Comparison of ENCODE assay signal across 1 cellular context in the genomic region with DNA sequence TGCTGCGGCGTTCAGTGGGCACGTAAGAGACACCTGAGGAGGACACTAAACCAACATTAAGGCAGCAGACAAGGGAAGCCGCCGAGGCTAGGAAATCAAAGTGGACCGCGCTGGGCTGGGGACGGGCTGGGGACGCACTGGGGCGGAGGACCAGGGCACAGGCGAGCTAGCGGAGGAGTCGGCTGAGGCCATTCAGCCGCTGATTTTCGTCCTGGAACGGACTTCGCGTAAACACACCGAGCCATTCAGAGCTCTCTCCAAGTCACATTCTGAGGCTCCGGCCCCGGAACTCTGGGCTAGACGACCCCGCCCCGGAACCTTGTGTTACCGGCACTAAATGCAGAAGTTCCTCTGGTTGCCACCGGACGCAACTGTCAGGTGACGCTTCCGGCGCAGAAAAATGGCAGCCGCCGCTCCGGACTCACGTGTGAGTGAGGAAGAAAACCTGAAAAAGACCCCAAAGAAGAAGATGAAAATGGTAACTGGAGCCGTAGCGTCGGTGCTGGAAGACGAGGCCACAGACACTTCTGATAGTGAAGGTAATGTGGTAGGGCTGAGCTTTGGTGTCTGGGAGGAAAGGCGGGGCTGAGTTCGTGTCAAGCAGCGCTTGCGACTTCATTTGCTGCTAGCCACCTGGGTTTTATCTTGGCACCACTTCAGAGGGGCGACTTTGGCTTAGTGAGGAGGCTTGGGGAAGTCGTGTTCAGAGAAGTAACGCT.
TF ChIP-seq lines count a peak whose summit lies in the region.

A gene with protein sequence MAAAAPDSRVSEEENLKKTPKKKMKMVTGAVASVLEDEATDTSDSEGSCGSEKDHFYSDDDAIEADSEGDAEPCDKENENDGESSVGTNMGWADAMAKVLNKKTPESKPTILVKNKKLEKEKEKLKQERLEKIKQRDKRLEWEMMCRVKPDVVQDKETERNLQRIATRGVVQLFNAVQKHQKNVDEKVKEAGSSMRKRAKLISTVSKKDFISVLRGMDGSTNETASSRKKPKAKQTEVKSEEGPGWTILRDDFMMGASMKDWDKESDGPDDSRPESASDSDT (plus strand): TSS at position 377 of the 719 bp plus-strand sequence. CDS start 24 bp downstream, at position 401.

TF ChIP-seq in HepG2, 621 proteins besides CTCF, POLR2A, EP300 and RAD21 (continued from another document and continues in another):
- TF ChIP-seq, protein P1, sequence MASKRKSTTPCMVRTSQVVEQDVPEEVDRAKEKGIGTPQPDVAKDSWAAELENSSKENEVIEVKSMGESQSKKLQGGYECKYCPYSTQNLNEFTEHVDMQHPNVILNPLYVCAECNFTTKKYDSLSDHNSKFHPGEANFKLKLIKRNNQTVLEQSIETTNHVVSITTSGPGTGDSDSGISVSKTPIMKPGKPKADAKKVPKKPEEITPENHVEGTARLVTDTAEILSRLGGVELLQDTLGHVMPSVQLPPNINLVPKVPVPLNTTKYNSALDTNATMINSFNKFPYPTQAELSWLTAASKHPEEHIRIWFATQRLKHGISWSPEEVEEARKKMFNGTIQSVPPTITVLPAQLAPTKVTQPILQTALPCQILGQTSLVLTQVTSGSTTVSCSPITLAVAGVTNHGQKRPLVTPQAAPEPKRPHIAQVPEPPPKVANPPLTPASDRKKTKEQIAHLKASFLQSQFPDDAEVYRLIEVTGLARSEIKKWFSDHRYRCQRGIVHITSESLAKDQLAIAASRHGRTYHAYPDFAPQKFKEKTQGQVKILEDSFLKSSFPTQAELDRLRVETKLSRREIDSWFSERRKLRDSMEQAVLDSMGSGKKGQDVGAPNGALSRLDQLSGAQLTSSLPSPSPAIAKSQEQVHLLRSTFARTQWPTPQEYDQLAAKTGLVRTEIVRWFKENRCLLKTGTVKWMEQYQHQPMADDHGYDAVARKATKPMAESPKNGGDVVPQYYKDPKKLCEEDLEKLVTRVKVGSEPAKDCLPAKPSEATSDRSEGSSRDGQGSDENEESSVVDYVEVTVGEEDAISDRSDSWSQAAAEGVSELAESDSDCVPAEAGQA (IDR thresholded peaks at IDR 0.05; ENCODE audit: low read depth): peak; percentile 94
- TF ChIP-seq, protein P1 (CRISPR knock-in tag; IDR thresholded peaks at IDR 0.05; ENCODE audit: borderline replicate concordance): no peak
- TF ChIP-seq EED (CRISPR knock-in tag; IDR thresholded peaks at IDR 0.05) (peak; percentile 58; the same call in 1 of the 2 replicates), PRMT3 (CRISPR knock-in tag; IDR thresholded peaks at IDR 0.05; ENCODE audit: borderline replicate concordance, low read depth) (no peak), GZF1 (CRISPR knock-in tag; IDR thresholded peaks at IDR 0.05) (no peak), RARA (CRISPR knock-in tag; IDR thresholded peaks at IDR 0.05) (0 out of 2 replicates have a peak, but pooled peaks have one; percentile 6), ZNF615 (CRISPR knock-in tag; IDR thresholded peaks at IDR 0.05; ENCODE audit: borderline replicate concordance) (peak; percentile 68; the same call in 1 of the 2 replicates), GLI4 (CRISPR knock-in tag; IDR thresholded peaks at IDR 0.05; ENCODE audit: borderline replicate concordance) (peak; percentile 85; the same call in 1 of the 2 replicates), ZNF484 (CRISPR knock-in tag; IDR thresholded peaks at IDR 0.05; ENCODE audit: borderline replicate concordance, low read depth) (no peak), PHF5A (CRISPR knock-in tag; IDR thresholded peaks at IDR 0.05; ENCODE audit: low read depth, unreplicated experiment) (no peak), NKX3-1 (CRISPR knock-in tag; IDR thresholded peaks at IDR 0.05) (0 out of 2 replicates have a peak, but pooled peaks have one; percentile 39), NAIF1 (CRISPR knock-in tag; IDR thresholded peaks at IDR 0.05; ENCODE audit: borderline replicate concordance) (peak; percentile 96), REL (CRISPR knock-in tag; conservative IDR thresholded peaks at IDR 0.05) (peak; percentile 75; the same call in 1 of the 2 replicates), RFXANK (CRISPR knock-in tag; IDR thresholded peaks at IDR 0.05) (no peak), IRF2 (CRISPR knock-in tag; IDR thresholded peaks at IDR 0.05) (peak; percentile 89), ZFYVE20 (CRISPR knock-in tag; IDR thresholded peaks at IDR 0.05; ENCODE audit: borderline replicate concordance, low read depth) (0 out of 2 replicates have a peak, but pooled peaks have one; percentile 53), ZNF20 (CRISPR knock-in tag; IDR thresholded peaks at IDR 0.05) (no peak), MXD4 (CRISPR knock-in tag; IDR thresholded peaks at IDR 0.05) (peak; percentile 97), ZNF44 (CRISPR knock-in tag; IDR thresholded peaks at IDR 0.05) (peak; percentile 65; the same call in 1 of the 2 replicates), THAP11 (CRISPR knock-in tag; IDR thresholded peaks at IDR 0.05) (peak; percentile 92), MYNN (CRISPR knock-in tag; IDR thresholded peaks at IDR 0.05; ENCODE audit: low read depth) (peak; percentile 88)
- TF ChIP-seq, protein P2, sequence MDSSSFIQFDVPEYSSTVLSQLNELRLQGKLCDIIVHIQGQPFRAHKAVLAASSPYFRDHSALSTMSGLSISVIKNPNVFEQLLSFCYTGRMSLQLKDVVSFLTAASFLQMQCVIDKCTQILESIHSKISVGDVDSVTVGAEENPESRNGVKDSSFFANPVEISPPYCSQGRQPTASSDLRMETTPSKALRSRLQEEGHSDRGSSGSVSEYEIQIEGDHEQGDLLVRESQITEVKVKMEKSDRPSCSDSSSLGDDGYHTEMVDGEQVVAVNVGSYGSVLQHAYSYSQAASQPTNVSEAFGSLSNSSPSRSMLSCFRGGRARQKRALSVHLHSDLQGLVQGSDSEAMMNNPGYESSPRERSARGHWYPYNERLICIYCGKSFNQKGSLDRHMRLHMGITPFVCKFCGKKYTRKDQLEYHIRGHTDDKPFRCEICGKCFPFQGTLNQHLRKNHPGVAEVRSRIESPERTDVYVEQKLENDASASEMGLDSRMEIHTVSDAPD (CRISPR knock-in tag; IDR thresholded peaks at IDR 0.05): peak; percentile 38; the same call in 1 of the 2 replicates
- TF ChIP-seq, protein P3, sequence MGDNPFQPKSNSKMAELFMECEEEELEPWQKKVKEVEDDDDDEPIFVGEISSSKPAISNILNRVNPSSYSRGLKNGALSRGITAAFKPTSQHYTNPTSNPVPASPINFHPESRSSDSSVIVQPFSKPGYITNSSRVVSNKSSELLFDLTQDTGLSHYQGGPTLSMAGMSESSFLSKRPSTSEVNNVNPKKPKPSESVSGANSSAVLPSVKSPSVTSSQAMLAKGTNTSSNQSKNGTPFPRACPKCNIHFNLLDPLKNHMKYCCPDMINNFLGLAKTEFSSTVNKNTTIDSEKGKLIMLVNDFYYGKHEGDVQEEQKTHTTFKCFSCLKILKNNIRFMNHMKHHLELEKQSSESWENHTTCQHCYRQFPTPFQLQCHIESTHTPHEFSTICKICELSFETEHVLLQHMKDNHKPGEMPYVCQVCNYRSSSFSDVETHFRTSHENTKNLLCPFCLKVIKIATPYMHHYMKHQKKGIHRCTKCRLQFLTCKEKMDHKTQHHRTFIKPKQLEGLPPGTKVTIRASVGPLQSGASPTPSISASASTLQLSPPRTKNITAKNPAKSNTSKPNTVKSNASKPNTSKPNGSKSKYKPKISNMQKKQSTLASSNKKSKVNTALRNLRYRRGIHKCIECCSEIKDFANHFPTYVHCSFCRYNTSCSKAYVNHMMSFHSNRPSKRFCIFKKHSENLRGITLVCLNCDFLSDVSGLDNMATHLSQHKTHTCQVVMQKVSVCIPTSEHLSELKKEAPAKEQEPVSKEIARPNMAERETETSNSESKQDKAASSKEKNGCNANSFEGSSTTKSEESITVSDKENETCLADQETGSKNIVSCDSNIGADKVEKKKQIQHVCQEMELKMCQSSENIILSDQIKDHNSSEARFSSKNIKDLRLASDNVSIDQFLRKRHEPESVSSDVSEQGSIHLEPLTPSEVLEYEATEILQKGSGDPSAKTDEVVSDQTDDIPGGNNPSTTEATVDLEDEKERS (CRISPR knock-in tag; IDR thresholded peaks at IDR 0.05): peak; percentile 43; the same call in 1 of the 2 replicates
- TF ChIP-seq, protein P4, sequence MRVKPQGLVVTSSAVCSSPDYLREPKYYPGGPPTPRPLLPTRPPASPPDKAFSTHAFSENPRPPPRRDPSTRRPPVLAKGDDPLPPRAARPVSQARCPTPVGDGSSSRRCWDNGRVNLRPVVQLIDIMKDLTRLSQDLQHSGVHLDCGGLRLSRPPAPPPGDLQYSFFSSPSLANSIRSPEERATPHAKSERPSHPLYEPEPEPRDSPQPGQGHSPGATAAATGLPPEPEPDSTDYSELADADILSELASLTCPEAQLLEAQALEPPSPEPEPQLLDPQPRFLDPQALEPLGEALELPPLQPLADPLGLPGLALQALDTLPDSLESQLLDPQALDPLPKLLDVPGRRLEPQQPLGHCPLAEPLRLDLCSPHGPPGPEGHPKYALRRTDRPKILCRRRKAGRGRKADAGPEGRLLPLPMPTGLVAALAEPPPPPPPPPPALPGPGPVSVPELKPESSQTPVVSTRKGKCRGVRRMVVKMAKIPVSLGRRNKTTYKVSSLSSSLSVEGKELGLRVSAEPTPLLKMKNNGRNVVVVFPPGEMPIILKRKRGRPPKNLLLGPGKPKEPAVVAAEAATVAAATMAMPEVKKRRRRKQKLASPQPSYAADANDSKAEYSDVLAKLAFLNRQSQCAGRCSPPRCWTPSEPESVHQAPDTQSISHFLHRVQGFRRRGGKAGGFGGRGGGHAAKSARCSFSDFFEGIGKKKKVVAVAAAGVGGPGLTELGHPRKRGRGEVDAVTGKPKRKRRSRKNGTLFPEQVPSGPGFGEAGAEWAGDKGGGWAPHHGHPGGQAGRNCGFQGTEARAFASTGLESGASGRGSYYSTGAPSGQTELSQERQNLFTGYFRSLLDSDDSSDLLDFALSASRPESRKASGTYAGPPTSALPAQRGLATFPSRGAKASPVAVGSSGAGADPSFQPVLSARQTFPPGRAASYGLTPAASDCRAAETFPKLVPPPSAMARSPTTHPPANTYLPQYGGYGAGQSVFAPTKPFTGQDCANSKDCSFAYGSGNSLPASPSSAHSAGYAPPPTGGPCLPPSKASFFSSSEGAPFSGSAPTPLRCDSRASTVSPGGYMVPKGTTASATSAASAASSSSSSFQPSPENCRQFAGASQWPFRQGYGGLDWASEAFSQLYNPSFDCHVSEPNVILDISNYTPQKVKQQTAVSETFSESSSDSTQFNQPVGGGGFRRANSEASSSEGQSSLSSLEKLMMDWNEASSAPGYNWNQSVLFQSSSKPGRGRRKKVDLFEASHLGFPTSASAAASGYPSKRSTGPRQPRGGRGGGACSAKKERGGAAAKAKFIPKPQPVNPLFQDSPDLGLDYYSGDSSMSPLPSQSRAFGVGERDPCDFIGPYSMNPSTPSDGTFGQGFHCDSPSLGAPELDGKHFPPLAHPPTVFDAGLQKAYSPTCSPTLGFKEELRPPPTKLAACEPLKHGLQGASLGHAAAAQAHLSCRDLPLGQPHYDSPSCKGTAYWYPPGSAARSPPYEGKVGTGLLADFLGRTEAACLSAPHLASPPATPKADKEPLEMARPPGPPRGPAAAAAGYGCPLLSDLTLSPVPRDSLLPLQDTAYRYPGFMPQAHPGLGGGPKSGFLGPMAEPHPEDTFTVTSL (CRISPR knock-in tag; IDR thresholded peaks at IDR 0.05; ENCODE audit: borderline replicate concordance): 0 out of 2 replicates have a peak, but pooled peaks have one; percentile 12
- TF ChIP-seq, protein P5, sequence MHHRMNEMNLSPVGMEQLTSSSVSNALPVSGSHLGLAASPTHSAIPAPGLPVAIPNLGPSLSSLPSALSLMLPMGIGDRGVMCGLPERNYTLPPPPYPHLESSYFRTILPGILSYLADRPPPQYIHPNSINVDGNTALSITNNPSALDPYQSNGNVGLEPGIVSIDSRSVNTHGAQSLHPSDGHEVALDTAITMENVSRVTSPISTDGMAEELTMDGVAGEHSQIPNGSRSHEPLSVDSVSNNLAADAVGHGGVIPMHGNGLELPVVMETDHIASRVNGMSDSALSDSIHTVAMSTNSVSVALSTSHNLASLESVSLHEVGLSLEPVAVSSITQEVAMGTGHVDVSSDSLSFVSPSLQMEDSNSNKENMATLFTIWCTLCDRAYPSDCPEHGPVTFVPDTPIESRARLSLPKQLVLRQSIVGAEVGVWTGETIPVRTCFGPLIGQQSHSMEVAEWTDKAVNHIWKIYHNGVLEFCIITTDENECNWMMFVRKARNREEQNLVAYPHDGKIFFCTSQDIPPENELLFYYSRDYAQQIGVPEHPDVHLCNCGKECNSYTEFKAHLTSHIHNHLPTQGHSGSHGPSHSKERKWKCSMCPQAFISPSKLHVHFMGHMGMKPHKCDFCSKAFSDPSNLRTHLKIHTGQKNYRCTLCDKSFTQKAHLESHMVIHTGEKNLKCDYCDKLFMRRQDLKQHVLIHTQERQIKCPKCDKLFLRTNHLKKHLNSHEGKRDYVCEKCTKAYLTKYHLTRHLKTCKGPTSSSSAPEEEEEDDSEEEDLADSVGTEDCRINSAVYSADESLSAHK (CRISPR knock-in tag; IDR thresholded peaks at IDR 0.05; ENCODE audit: borderline replicate concordance): peak; percentile 86
- TF ChIP-seq, protein P6, sequence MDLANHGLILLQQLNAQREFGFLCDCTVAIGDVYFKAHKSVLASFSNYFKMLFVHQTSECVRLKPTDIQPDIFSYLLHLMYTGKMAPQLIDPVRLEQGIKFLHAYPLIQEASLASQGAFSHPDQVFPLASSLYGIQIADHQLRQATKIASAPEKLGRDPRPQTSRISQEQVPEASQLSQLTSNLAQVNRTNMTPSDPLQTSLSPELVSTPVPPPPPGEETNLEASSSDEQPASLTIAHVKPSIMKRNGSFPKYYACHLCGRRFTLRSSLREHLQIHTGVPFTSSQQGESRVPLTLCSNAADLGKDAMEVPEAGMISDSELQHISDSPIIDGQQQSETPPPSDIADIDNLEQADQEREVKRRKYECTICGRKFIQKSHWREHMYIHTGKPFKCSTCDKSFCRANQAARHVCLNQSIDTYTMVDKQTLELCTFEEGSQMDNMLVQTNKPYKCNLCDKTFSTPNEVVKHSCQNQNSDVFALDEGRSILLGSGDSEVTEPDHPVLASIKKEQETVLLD (CRISPR knock-in tag; IDR thresholded peaks at IDR 0.05; ENCODE audit: low read depth): 0 out of 2 replicates have a peak, but pooled peaks have one; percentile 51
